ENCODE assay signal across 15 cellular contexts in genomic region chr3:25567390-25567789, GRCh38.
DNase-seq lines count a peak whose midpoint lies in the region; ATAC-seq, FAIRE-seq and TF ChIP-seq lines count a peak whose summit lies in the region.
"Had no signal": no experiment of that assay in that cellular context is flagged by ENCODE, and none has a peak within 500 bp of the region (broad histone marks: within the 10 kb centered on the region; RNA-seq: fewer than 3 reads in every experiment).

No MANE protein-coding gene starts in this region.

- no peak for DNase-seq in left ventricle myocardium inferior
- DNase-seq in heart left ventricle = no peak
- DNase-seq in astrocyte (ENCODE audit: low read depth) = peak; percentile 47
- peak; percentile 44 for DNase-seq in iris pigment epithelial cell (ENCODE audit: low read depth)
- no peak for DNase-seq in osteoblast (ENCODE audit: insufficient read length, low spot score, missing footprints)
- no peak for DNase-seq in activated naive CD4-positive, alpha-beta T cell treated with Interleukin-2 at 50 U/mL for 16 hours
- DNase-seq in activated effector memory CD4-positive, alpha-beta T cell treated with Interleukin-2 at 50 U/mL for 16 hours = no peak
- DNase-seq: ACHN; CD4-positive, CD25-positive, alpha-beta regulatory T cell; DMS53; HCEC 1CT; HFFc6 had no signal

- no peaks in the 10 kb centered on the region for H3K4me1 Mint-ChIP-seq in astrocyte (ENCODE audit: low read depth, unreplicated experiment)
- H3K4me1 Mint-ChIP-seq: CD4-positive, CD25-positive, alpha-beta regulatory T cell had no signal

- peaks cover 18% of the 10 kb centered on the region for H3K79me2 ChIP-seq in astrocyte (ENCODE audit: insufficient read depth, low read length)
- H3K79me2 ChIP-seq in osteoblast (ENCODE audit: insufficient read depth, low read length) = no peaks in the 10 kb centered on the region

- TF ChIP-seq POLR2A in heart left ventricle (IDR thresholded peaks at IDR 0.05) = no peak

- no peak overlapping the region for H3K27ac Mint-ChIP-seq in astrocyte (ENCODE audit: unreplicated experiment)
- H3K27ac Mint-ChIP-seq: CD4-positive, CD25-positive, alpha-beta regulatory T cell; HFFc6 had no signal

- H3K36me3 ChIP-seq in left ventricle myocardium inferior = peaks cover 21% of the 10 kb centered on the region
- H3K36me3 ChIP-seq in heart left ventricle = peaks cover 0 to 25% (median 4%) of the 10 kb centered on the region in 9 donors
- H3K36me3 ChIP-seq in astrocyte (ENCODE audit: insufficient read depth, low read length) = peaks cover 9% of the 10 kb centered on the region
- no peaks in the 10 kb centered on the region for H3K36me3 ChIP-seq in osteoblast (ENCODE audit: insufficient read depth, low read length)
- H3K36me3 ChIP-seq: BLaER1 treated with 17β-estradiol and CSF1 and Interleukin-3, amounts not matched to agents 10 nM and 100 nM had no signal

- peaks cover 4% of the 10 kb centered on the region for H3K27me3 Mint-ChIP-seq in astrocyte (ENCODE audit: low read depth, unreplicated experiment)
- H3K27me3 Mint-ChIP-seq: CD4-positive, CD25-positive, alpha-beta regulatory T cell had no signal

- H3K36me3 Mint-ChIP-seq in astrocyte (ENCODE audit: low read depth, unreplicated experiment) = no peaks in the 10 kb centered on the region
- H3K36me3 Mint-ChIP-seq: CD4-positive, CD25-positive, alpha-beta regulatory T cell had no signal

- H3K4me3 ChIP-seq in left ventricle myocardium inferior = no peak overlapping the region
- no peak overlapping the region for H3K4me3 ChIP-seq in heart left ventricle
- H3K4me3 ChIP-seq in astrocyte (ENCODE audit: insufficient read depth, low read depth, low read length) = no peak overlapping the region
- no peak overlapping the region for H3K4me3 ChIP-seq in osteoblast (ENCODE audit: insufficient read depth, low read length)
- H3K4me3 ChIP-seq: BLaER1 treated with 17β-estradiol and CSF1 and Interleukin-3, amounts not matched to agents 10 nM and 100 nM had no signal

- H2AFZ ChIP-seq in astrocyte (ENCODE audit: low read depth, low read length) = no peak overlapping the region
- no peak overlapping the region for H2AFZ ChIP-seq in osteoblast (ENCODE audit: low read length)

- no peak overlapping the region for H3K4me3 Mint-ChIP-seq in astrocyte (ENCODE audit: unreplicated experiment)
- H3K4me3 Mint-ChIP-seq: CD4-positive, CD25-positive, alpha-beta regulatory T cell; HFFc6 had no signal

- ATAC-seq in heart left ventricle = no peak

- no peak overlapping the region for H3K9ac ChIP-seq in astrocyte (ENCODE audit: low read length)
- H3K9ac ChIP-seq: BLaER1 treated with 17β-estradiol and CSF1 and Interleukin-3, amounts not matched to agents 10 nM and 100 nM had no signal

- H3K4me2 ChIP-seq in astrocyte (ENCODE audit: low read length) (no peak overlapping the region), osteoblast (ENCODE audit: insufficient read depth, low read length) (no peak overlapping the region)
- H3K4me2 ChIP-seq: BLaER1 treated with 17β-estradiol and CSF1 and Interleukin-3, amounts not matched to agents 10 nM and 100 nM had no signal

- peaks cover 41% of the 10 kb centered on the region for H3K4me1 ChIP-seq in left ventricle myocardium inferior
- peaks cover 0 to 32% (median 6%) of the 10 kb centered on the region in 12 donors for H3K4me1 ChIP-seq in heart left ventricle
- H3K4me1 ChIP-seq in astrocyte (ENCODE audit: insufficient read depth, low read length) = peaks cover 2% of the 10 kb centered on the region
- peaks cover 10% of the 10 kb centered on the region for H3K4me1 ChIP-seq in osteoblast (ENCODE audit: insufficient read depth, low read length)

- H3K9me3 ChIP-seq in left ventricle myocardium inferior (replicated peaks) (no peaks in the 10 kb centered on the region), heart left ventricle (no peaks in the 10 kb centered on the region), astrocyte (ENCODE audit: insufficient read depth, low read depth, low read length) (no peaks in the 10 kb centered on the region), osteoblast (ENCODE audit: low read depth, low read length) (no peaks in the 10 kb centered on the region)
- H3K9me3 ChIP-seq: BLaER1 treated with 17β-estradiol and CSF1 and Interleukin-3, amounts not matched to agents 10 nM and 100 nM had no signal

- intact Hi-C loops in left ventricle myocardium inferior (cut with micrococcal nuclease) = no loop called here
- intact Hi-C loops in heart left ventricle (cut with DNase I) = no loop called here

- H3K27ac ChIP-seq in left ventricle myocardium inferior (replicated peaks) (peak overlapping the region; percentile 68), heart left ventricle (peak overlapping the region in 2 of 12 donors; percentile 1 to 59), astrocyte (ENCODE audit: low read depth, low read length) (no peak overlapping the region), osteoblast (ENCODE audit: low read depth, low read length) (no peak overlapping the region)
- H3K27ac ChIP-seq: BLaER1 treated with 17β-estradiol and CSF1 and Interleukin-3, amounts not matched to agents 10 nM and 100 nM had no signal

- no peaks in the 10 kb centered on the region for H3K9me3 Mint-ChIP-seq in astrocyte (ENCODE audit: unreplicated experiment)
- H3K9me3 Mint-ChIP-seq: CD4-positive, CD25-positive, alpha-beta regulatory T cell; HFFc6 had no signal

- 77 to 86% (median 83%) methylated on average over 10 of the region's 10 CpGs for WGBS in heart left ventricle, 4 donors

- TF ChIP-seq CTCF in left ventricle myocardium inferior (IDR thresholded peaks at IDR 0.05; ENCODE audit: borderline replicate concordance) (no peak), heart left ventricle (IDR thresholded peaks at IDR 0.05) (no peak), astrocyte (IDR thresholded peaks at IDR 0.05; ENCODE audit: insufficient read depth, low read depth, low read length) (no peak), osteoblast (IDR thresholded peaks at IDR 0.05; ENCODE audit: extremely low read depth, low read depth, low read length) (no peak)

- no peaks in the 10 kb centered on the region for H3K27me3 ChIP-seq in left ventricle myocardium inferior (ENCODE audit: low read depth)
- no peaks in the 10 kb centered on the region for H3K27me3 ChIP-seq in heart left ventricle
- no peaks in the 10 kb centered on the region for H3K27me3 ChIP-seq in astrocyte (ENCODE audit: insufficient read depth, low read length)
- H3K27me3 ChIP-seq in osteoblast (ENCODE audit: insufficient read depth, low read length) = no peaks in the 10 kb centered on the region
- H3K27me3 ChIP-seq: BLaER1 treated with 17β-estradiol and CSF1 and Interleukin-3, amounts not matched to agents 10 nM and 100 nM had no signal

- H4K20me1 ChIP-seq in astrocyte (ENCODE audit: insufficient read depth, low read length) (no peaks in the 10 kb centered on the region), osteoblast (ENCODE audit: insufficient read depth, low read length) (no peaks in the 10 kb centered on the region)
- H4K20me1 ChIP-seq: BLaER1 treated with 17β-estradiol and CSF1 and Interleukin-3, amounts not matched to agents 10 nM and 100 nM had no signal

- no peak for FAIRE-seq in astrocyte (lab: Jason Lieb, UNC)
- FAIRE-seq: HepG2, HTR-8/SVneo had no signal

Comparison
In these comparisons a context has a peak if more than half of its experiments do, and no peak if none do; other contexts are left out.
1. DNase-seq: peak in astrocyte (single experiment) and iris pigment epithelial cell (single experiment); none in left ventricle myocardium inferior (single experiment), heart left ventricle (0 of 5), osteoblast (single experiment), activated naive CD4-positive, alpha-beta T cell treated with Interleukin-2 at 50 U/mL for 16 hours (single experiment) and activated effector memory CD4-positive, alpha-beta T cell treated with Interleukin-2 at 50 U/mL for 16 hours (single experiment).